Comparison of ENCODE assay signal across 1 cellular context in the genomic region with DNA sequence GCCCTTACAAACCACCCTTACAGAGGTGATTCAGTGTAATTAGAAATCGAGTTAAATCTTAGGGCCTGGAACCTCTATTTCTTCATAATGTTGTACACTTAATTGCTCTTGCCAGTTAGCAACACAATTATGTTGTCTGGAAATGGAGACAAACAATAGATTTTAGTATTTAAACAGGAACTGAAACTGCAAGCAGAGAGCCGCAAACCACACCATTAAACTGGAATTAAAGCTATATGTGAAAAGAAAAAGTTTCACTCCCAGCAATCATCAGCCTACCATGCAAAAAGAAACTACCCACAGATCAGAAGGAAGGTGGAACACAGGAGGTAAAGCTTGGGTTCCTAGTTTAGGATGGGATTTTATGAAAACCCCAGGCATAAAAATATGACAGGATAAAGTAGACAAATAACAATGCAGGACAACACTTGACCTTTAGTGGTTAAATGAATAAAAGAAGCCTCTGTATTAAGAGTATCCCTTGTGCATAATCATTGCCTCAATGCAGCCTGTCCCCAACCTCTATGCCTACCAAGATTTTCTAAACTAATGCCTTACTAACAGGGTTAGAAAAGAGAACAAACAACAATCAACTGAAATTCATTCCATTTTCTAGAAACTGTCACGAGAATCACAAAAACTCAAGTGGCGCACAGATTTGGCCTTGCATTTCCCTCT.
A peak's percentile ranks its signal among the peaks of the same experiment; 100 is the strongest.
TF ChIP-seq lines count a peak whose summit lies in the region.

No MANE protein-coding gene starts in this region.

TF ChIP-seq in GM12878, 131 proteins besides CTCF, POLR2A, EP300 and RAD21 (continued from another document and continues in another):
- TF ChIP-seq, protein P1, sequence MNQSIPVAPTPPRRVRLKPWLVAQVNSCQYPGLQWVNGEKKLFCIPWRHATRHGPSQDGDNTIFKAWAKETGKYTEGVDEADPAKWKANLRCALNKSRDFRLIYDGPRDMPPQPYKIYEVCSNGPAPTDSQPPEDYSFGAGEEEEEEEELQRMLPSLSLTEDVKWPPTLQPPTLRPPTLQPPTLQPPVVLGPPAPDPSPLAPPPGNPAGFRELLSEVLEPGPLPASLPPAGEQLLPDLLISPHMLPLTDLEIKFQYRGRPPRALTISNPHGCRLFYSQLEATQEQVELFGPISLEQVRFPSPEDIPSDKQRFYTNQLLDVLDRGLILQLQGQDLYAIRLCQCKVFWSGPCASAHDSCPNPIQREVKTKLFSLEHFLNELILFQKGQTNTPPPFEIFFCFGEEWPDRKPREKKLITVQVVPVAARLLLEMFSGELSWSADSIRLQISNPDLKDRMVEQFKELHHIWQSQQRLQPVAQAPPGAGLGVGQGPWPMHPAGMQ (IDR thresholded peaks at IDR 0.05; ENCODE audit: borderline replicate concordance): no peak
- peak; percentile 80 for TF ChIP-seq MEF2B (IDR thresholded peaks at IDR 0.05; ENCODE audit: partially characterized antibody, poor library complexity, severe bottlenecking)
- TF ChIP-seq, protein P2, sequence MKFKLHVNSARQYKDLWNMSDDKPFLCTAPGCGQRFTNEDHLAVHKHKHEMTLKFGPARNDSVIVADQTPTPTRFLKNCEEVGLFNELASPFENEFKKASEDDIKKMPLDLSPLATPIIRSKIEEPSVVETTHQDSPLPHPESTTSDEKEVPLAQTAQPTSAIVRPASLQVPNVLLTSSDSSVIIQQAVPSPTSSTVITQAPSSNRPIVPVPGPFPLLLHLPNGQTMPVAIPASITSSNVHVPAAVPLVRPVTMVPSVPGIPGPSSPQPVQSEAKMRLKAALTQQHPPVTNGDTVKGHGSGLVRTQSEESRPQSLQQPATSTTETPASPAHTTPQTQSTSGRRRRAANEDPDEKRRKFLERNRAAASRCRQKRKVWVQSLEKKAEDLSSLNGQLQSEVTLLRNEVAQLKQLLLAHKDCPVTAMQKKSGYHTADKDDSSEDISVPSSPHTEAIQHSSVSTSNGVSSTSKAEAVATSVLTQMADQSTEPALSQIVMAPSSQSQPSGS (IDR thresholded peaks at IDR 0.05; ENCODE audit: low read length): peak; percentile 67
- TF ChIP-seq ZNF24 (IDR thresholded peaks at IDR 0.05): peak; percentile 88
- TF ChIP-seq RAD51 (IDR thresholded peaks at IDR 0.05): no peak
- TF ChIP-seq BMI1 (IDR thresholded peaks at IDR 0.05; ENCODE audit: borderline replicate concordance): peak; percentile 88
- TF ChIP-seq, protein P3, sequence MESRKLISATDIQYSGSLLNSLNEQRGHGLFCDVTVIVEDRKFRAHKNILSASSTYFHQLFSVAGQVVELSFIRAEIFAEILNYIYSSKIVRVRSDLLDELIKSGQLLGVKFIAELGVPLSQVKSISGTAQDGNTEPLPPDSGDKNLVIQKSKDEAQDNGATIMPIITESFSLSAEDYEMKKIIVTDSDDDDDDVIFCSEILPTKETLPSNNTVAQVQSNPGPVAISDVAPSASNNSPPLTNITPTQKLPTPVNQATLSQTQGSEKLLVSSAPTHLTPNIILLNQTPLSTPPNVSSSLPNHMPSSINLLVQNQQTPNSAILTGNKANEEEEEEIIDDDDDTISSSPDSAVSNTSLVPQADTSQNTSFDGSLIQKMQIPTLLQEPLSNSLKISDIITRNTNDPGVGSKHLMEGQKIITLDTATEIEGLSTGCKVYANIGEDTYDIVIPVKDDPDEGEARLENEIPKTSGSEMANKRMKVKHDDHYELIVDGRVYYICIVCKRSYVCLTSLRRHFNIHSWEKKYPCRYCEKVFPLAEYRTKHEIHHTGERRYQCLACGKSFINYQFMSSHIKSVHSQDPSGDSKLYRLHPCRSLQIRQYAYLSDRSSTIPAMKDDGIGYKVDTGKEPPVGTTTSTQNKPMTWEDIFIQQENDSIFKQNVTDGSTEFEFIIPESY (IDR thresholded peaks at IDR 0.05): no peak
- TF ChIP-seq, protein P4, sequence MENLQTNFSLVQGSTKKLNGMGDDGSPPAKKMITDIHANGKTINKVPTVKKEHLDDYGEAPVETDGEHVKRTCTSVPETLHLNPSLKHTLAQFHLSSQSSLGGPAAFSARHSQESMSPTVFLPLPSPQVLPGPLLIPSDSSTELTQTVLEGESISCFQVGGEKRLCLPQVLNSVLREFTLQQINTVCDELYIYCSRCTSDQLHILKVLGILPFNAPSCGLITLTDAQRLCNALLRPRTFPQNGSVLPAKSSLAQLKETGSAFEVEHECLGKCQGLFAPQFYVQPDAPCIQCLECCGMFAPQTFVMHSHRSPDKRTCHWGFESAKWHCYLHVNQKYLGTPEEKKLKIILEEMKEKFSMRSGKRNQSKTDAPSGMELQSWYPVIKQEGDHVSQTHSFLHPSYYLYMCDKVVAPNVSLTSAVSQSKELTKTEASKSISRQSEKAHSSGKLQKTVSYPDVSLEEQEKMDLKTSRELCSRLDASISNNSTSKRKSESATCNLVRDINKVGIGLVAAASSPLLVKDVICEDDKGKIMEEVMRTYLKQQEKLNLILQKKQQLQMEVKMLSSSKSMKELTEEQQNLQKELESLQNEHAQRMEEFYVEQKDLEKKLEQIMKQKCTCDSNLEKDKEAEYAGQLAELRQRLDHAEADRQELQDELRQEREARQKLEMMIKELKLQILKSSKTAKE (IDR thresholded peaks at IDR 0.05; ENCODE audit: low read depth, poor library complexity, severe bottlenecking): peak; percentile 81
- no peak for TF ChIP-seq HDAC2 (IDR thresholded peaks at IDR 0.05)
- peak; percentile 97 for TF ChIP-seq RUNX3 (IDR thresholded peaks at IDR 0.05; ENCODE audit: low read length)
- no peak for TF ChIP-seq ASH2L (IDR thresholded peaks at IDR 0.05; ENCODE audit: borderline replicate concordance, low read depth)
- no peak for TF ChIP-seq RELA (IDR thresholded peaks at IDR 0.05; ENCODE audit: borderline replicate concordance, partially characterized antibody)
- TF ChIP-seq SIN3A (IDR thresholded peaks at IDR 0.05; ENCODE audit: low read depth, low read length): no peak
- TF ChIP-seq, protein P5, sequence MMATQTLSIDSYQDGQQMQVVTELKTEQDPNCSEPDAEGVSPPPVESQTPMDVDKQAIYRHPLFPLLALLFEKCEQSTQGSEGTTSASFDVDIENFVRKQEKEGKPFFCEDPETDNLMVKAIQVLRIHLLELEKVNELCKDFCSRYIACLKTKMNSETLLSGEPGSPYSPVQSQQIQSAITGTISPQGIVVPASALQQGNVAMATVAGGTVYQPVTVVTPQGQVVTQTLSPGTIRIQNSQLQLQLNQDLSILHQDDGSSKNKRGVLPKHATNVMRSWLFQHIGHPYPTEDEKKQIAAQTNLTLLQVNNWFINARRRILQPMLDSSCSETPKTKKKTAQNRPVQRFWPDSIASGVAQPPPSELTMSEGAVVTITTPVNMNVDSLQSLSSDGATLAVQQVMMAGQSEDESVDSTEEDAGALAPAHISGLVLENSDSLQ (IDR thresholded peaks at IDR 0.05): no peak
- TF ChIP-seq, protein P6, sequence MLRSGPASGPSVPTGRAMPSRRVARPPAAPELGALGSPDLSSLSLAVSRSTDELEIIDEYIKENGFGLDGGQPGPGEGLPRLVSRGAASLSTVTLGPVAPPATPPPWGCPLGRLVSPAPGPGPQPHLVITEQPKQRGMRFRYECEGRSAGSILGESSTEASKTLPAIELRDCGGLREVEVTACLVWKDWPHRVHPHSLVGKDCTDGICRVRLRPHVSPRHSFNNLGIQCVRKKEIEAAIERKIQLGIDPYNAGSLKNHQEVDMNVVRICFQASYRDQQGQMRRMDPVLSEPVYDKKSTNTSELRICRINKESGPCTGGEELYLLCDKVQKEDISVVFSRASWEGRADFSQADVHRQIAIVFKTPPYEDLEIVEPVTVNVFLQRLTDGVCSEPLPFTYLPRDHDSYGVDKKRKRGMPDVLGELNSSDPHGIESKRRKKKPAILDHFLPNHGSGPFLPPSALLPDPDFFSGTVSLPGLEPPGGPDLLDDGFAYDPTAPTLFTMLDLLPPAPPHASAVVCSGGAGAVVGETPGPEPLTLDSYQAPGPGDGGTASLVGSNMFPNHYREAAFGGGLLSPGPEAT (IDR thresholded peaks at IDR 0.05; ENCODE audit: low read depth): peak; percentile 82
- TF ChIP-seq, protein P7, sequence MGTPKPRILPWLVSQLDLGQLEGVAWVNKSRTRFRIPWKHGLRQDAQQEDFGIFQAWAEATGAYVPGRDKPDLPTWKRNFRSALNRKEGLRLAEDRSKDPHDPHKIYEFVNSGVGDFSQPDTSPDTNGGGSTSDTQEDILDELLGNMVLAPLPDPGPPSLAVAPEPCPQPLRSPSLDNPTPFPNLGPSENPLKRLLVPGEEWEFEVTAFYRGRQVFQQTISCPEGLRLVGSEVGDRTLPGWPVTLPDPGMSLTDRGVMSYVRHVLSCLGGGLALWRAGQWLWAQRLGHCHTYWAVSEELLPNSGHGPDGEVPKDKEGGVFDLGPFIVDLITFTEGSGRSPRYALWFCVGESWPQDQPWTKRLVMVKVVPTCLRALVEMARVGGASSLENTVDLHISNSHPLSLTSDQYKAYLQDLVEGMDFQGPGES (IDR thresholded peaks at IDR 0.05): no peak
- no peak for TF ChIP-seq NFYA (IDR thresholded peaks at IDR 0.05; ENCODE audit: borderline replicate concordance, low read depth, low read length)
- TF ChIP-seq, protein P8, sequence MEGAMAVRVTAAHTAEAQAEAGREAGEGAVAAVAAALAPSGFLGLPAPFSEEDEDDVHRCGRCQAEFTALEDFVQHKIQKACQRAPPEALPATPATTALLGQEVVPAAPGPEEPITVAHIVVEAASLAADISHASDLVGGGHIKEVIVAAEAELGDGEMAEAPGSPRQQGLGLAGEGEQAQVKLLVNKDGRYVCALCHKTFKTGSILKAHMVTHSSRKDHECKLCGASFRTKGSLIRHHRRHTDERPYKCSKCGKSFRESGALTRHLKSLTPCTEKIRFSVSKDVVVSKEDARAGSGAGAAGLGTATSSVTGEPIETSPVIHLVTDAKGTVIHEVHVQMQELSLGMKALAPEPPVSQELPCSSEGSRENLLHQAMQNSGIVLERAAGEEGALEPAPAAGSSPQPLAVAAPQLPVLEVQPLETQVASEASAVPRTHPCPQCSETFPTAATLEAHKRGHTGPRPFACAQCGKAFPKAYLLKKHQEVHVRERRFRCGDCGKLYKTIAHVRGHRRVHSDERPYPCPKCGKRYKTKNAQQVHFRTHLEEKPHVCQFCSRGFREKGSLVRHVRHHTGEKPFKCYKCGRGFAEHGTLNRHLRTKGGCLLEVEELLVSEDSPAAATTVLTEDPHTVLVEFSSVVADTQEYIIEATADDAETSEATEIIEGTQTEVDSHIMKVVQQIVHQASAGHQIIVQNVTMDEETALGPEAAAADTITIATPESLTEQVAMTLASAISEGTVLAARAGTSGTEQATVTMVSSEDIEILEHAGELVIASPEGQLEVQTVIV (IDR thresholded peaks at IDR 0.05; ENCODE audit: borderline replicate concordance, partially characterized antibody): no peak
- no peak for TF ChIP-seq FOS (IDR thresholded peaks at IDR 0.05; ENCODE audit: borderline replicate concordance, extremely low read depth, insufficient read length)
- TF ChIP-seq MXI1 (IDR thresholded peaks at IDR 0.05; ENCODE audit: low read depth, low read length): peak; percentile 50; the same call in 1 of the 2 replicates
- no peak for TF ChIP-seq SREBF1 (IDR thresholded peaks at IDR 0.05; ENCODE audit: low read length)
- no peak for TF ChIP-seq TCF7 (IDR thresholded peaks at IDR 0.05; ENCODE audit: borderline replicate concordance)
- TF ChIP-seq CBX3 (IDR thresholded peaks at IDR 0.05; ENCODE audit: borderline replicate concordance, low read depth): no peak
- no peak for TF ChIP-seq CHD1 (IDR thresholded peaks at IDR 0.05; ENCODE audit: low read depth, low read length)
- no peak for TF ChIP-seq POLR2AphosphoS5 (IDR thresholded peaks at IDR 0.05; ENCODE audit: low read length)
- TF ChIP-seq NFIC (IDR thresholded peaks at IDR 0.05; ENCODE audit: low read depth, low read length): peak; percentile 52; the same call in 1 of the 2 replicates
- TF ChIP-seq ZNF384 (IDR thresholded peaks at IDR 0.05; ENCODE audit: borderline replicate concordance, low read depth, low read length): no peak
- no peak for TF ChIP-seq NR2C2 (IDR thresholded peaks at IDR 0.05; ENCODE audit: borderline replicate concordance, control insufficient read depth, insufficient read length, low read depth)
- no peak for TF ChIP-seq TCF3 (IDR thresholded peaks at IDR 0.05; ENCODE audit: borderline replicate concordance, insufficient read depth, low read depth, low read length)
- no peak for TF ChIP-seq BRCA1 (IDR thresholded peaks at IDR 0.05; ENCODE audit: low read depth, low read length)
- peak; percentile 88 for TF ChIP-seq IRF4 (IDR thresholded peaks at IDR 0.05; ENCODE audit: low read depth, low read length)
- TF ChIP-seq ZNF274 (IDR thresholded peaks at IDR 0.05; ENCODE audit: insufficient read depth, insufficient read length): no peak
- TF ChIP-seq BACH1 (IDR thresholded peaks at IDR 0.05; ENCODE audit: borderline replicate concordance): peak; percentile 91
- no peak for TF ChIP-seq YBX1 (IDR thresholded peaks at IDR 0.05)
- no peak for TF ChIP-seq ZNF622 (IDR thresholded peaks at IDR 0.05)
- TF ChIP-seq SUPT20H (IDR thresholded peaks at IDR 0.05; ENCODE audit: borderline replicate concordance, control insufficient read depth, low read depth, low read length): no peak
- peak; percentile 49; the same call in 1 of the 2 replicates for TF ChIP-seq ZSCAN29 (IDR thresholded peaks at IDR 0.05)
- peak; percentile 91 to 93 for TF ChIP-seq IKZF2 (IDR thresholded peaks at IDR 0.05)
- no peak for TF ChIP-seq NRF1 (conservative IDR thresholded peaks at IDR 0.05; ENCODE audit: low read depth, low read length)
- no peak for TF ChIP-seq RBBP5 (conservative IDR thresholded peaks at IDR 0.05)
- TF ChIP-seq JUND (IDR thresholded peaks at IDR 0.05; ENCODE audit: low read depth, low read length): no peak
- TF ChIP-seq, protein P9, sequence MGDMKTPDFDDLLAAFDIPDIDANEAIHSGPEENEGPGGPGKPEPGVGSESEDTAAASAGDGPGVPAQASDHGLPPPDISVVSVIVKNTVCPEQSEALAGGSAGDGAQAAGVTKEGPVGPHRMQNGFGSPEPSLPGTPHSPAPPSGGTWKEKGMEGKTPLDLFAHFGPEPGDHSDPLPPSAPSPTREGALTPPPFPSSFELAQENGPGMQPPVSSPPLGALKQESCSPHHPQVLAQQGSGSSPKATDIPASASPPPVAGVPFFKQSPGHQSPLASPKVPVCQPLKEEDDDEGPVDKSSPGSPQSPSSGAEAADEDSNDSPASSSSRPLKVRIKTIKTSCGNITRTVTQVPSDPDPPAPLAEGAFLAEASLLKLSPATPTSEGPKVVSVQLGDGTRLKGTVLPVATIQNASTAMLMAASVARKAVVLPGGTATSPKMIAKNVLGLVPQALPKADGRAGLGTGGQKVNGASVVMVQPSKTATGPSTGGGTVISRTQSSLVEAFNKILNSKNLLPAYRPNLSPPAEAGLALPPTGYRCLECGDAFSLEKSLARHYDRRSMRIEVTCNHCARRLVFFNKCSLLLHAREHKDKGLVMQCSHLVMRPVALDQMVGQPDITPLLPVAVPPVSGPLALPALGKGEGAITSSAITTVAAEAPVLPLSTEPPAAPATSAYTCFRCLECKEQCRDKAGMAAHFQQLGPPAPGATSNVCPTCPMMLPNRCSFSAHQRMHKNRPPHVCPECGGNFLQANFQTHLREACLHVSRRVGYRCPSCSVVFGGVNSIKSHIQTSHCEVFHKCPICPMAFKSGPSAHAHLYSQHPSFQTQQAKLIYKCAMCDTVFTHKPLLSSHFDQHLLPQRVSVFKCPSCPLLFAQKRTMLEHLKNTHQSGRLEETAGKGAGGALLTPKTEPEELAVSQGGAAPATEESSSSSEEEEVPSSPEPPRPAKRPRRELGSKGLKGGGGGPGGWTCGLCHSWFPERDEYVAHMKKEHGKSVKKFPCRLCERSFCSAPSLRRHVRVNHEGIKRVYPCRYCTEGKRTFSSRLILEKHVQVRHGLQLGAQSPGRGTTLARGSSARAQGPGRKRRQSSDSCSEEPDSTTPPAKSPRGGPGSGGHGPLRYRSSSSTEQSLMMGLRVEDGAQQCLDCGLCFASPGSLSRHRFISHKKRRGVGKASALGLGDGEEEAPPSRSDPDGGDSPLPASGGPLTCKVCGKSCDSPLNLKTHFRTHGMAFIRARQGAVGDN (IDR thresholded peaks at IDR 0.05): no peak
- TF ChIP-seq MEF2A (IDR thresholded peaks at IDR 0.05; ENCODE audit: insufficient read depth, low read depth, low read length): no peak
- peak; percentile 37; the same call in 1 of the 2 replicates for TF ChIP-seq JUNB (IDR thresholded peaks at IDR 0.05)
